Comparison of ENCODE assay signal across 7 cellular contexts in genomic region chr1:59699227-59699847, GRCh38.
DNase-seq lines count a peak whose midpoint lies in the region; ATAC-seq lines count a peak whose summit lies in the region.

No MANE protein-coding gene starts in this region.

- H3K9me2 ChIP-seq in Karpas-422 (replicated peaks; ENCODE audit: insufficient read depth, low read length): no peaks in the 10 kb centered on the region

- H3K27ac ChIP-seq in Karpas-422 (ENCODE audit: low read length): no peak overlapping the region

- H2AFZ ChIP-seq in Karpas-422 (ENCODE audit: low read length): no peak overlapping the region

- H3K4me2 ChIP-seq in Karpas-422 (ENCODE audit: low read depth, low read length, poor library complexity, severe bottlenecking): no peak overlapping the region

- H3K9ac ChIP-seq in Karpas-422 (ENCODE audit: low read length): no peak overlapping the region

- H3K27me3 ChIP-seq in Karpas-422 (ENCODE audit: low read length): 0 out of 2 replicates have a peak, but pooled peaks cover 3% of the 10 kb centered on the region

- peaks cover 15% of the 10 kb centered on the region for H3K4me1 ChIP-seq in Karpas-422 (ENCODE audit: low read length)

- H3K9me3 ChIP-seq in Karpas-422 (ENCODE audit: low read length): no peaks in the 10 kb centered on the region

- no peaks in the 10 kb centered on the region for H3K79me2 ChIP-seq in Karpas-422 (ENCODE audit: low read length)

- no peak overlapping the region for H3K4me3 ChIP-seq in Karpas-422 (ENCODE audit: low read length)

- H3K36me3 ChIP-seq in Karpas-422 (ENCODE audit: insufficient read depth, low read length): no peaks in the 10 kb centered on the region

- no peaks in the 10 kb centered on the region for H4K20me1 ChIP-seq in Karpas-422 (ENCODE audit: insufficient read depth, low read depth, low read length)

- ATAC-seq in HG02759 (IDR thresholded peaks at IDR 0.05; ENCODE audit: unreplicated experiment) (no peak), GM21381 (IDR thresholded peaks at IDR 0.05; ENCODE audit: unreplicated experiment) (no peak)

- DNase-seq in Daoy (ENCODE audit: low read depth) (peak; percentile 48), Karpas-422 (peak; percentile 78), RPMI8226 (peak; percentile 45), dermis blood vessel endothelial cell (peak; percentile 77), midbrain (lab: John Stamatoyannopoulos, UW) (peak; percentile 45)
